8 cellular contexts compared by ENCODE assay signal in the genomic region with DNA sequence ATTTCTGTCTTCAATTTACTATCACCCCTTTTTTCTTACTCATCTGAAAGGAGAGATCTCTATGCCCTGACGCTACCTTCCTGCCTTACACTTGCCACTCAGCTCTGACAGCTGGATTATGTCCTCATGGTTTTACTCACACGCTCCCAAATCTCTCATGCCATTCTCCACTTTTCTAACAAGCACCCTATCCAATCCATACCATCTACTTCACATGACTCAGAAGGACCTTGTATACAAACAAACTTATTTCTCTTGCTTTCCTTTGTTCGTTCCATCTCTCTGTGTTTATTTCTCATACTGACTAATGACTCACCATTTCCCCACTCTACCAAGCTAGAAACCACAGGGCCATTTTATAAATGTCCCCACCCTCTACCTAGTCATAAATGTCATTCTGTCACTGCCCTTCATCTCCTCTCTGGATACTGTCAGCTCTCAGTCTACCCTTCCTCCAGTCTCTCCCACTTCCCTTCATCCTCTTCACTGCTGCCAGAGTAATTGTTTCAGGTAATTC.
DNase-seq lines count a peak whose midpoint lies in the region; ATAC-seq and TF ChIP-seq lines count a peak whose summit lies in the region.

No MANE protein-coding gene starts in this region.

- no peak for TF ChIP-seq POLR2A in heart left ventricle (IDR thresholded peaks at IDR 0.05)

- POLR2A ChIA-PET in CD8-positive, alpha-beta memory T cell (lab: Charles Lee): interaction anchor here (0.7 kb wide), 1 partner anchor 85 kb away, joined by 3 read pairs; no protein-coding TSS in a partner anchor
- POLR2A ChIA-PET in RWPE1 (lab: Yijun Ruan, JAX; ENCODE audit: low non-redundant PET): no interaction called here

- peaks cover 64% of the 10 kb centered on the region for H3K36me3 ChIP-seq in CD8-positive, alpha-beta memory T cell (ENCODE audit: insufficient read depth, low read length)
- peaks cover 0 to 97% (median 95%) of the 10 kb centered on the region in 9 donors for H3K36me3 ChIP-seq in heart left ventricle

- WGBS in heart left ventricle, 4 donors: 97 to 99% (median 98%) methylated on average over 3 of the region's 3 CpGs

- H3K4me1 Mint-ChIP-seq in CD8-positive, alpha-beta memory T cell: peaks cover 17 to 33% (median 32%) of the 10 kb centered on the region in 3 donors
- H3K4me1 Mint-ChIP-seq in endothelial cell (ENCODE audit: unreplicated experiment): no peaks in the 10 kb centered on the region

- TF ChIP-seq CTCF in endothelial cell (IDR thresholded peaks at IDR 0.05; ENCODE audit: unreplicated experiment): no peak
- TF ChIP-seq CTCF in RWPE1 (conservative IDR thresholded peaks at IDR 0.05; ENCODE audit: low read depth): no peak
- TF ChIP-seq CTCF in heart left ventricle (IDR thresholded peaks at IDR 0.05): no peak

- peak overlapping the region; percentile 1 to 80 (median 17) for H3K4me3 Mint-ChIP-seq in CD8-positive, alpha-beta memory T cell
- peak overlapping the region; percentile 5 for H3K4me3 Mint-ChIP-seq in endothelial cell (ENCODE audit: unreplicated experiment)

- H3K27ac Mint-ChIP-seq in CD8-positive, alpha-beta memory T cell: peak overlapping the region; percentile 34 to 92 (median 76)
- no peak overlapping the region for H3K27ac Mint-ChIP-seq in endothelial cell (ENCODE audit: unreplicated experiment)

- intact Hi-C loops in heart left ventricle (cut with DNase I): no loop called here

- H3K9me3 Mint-ChIP-seq in CD8-positive, alpha-beta memory T cell: no peaks in the 10 kb centered on the region
- H3K9me3 Mint-ChIP-seq in endothelial cell (ENCODE audit: unreplicated experiment): no peaks in the 10 kb centered on the region

- H3K27me3 ChIP-seq in CD8-positive, alpha-beta memory T cell (ENCODE audit: insufficient read depth, low read length, poor library complexity, severe bottlenecking): no peaks in the 10 kb centered on the region
- no peaks in the 10 kb centered on the region for H3K27me3 ChIP-seq in heart left ventricle

- ATAC-seq in GM19452 (IDR thresholded peaks at IDR 0.05; ENCODE audit: unreplicated experiment): peak; percentile 76
- peak; percentile 59 for ATAC-seq in HG03565 (IDR thresholded peaks at IDR 0.05; ENCODE audit: unreplicated experiment)
- ATAC-seq in heart left ventricle: no peak

- CTCF ChIA-PET in CD8-positive, alpha-beta memory T cell (lab: Charles Lee): no interaction called here
- CTCF ChIA-PET in RWPE1 (lab: Yijun Ruan, JAX): interaction anchor here (0.7 to 1.0 kb wide), 2 partner anchors 60 to 795 kb away, joined by 3 read pairs; no protein-coding TSS in a partner anchor

- H3K9me3 ChIP-seq in CD8-positive, alpha-beta memory T cell (ENCODE audit: low read length): no peaks in the 10 kb centered on the region
- no peaks in the 10 kb centered on the region for H3K9me3 ChIP-seq in heart left ventricle

- no peak overlapping the region for H3K4me3 ChIP-seq in CD8-positive, alpha-beta memory T cell (ENCODE audit: low read length)
- no peak overlapping the region for H3K4me3 ChIP-seq in heart left ventricle

- no peaks in the 10 kb centered on the region for H3K27me3 Mint-ChIP-seq in CD8-positive, alpha-beta memory T cell
- H3K27me3 Mint-ChIP-seq in endothelial cell (ENCODE audit: unreplicated experiment): peaks cover 1% of the 10 kb centered on the region

- peaks cover 6% of the 10 kb centered on the region for H3K4me1 ChIP-seq in CD8-positive, alpha-beta memory T cell (ENCODE audit: insufficient read depth, low read length)
- peaks cover 0 to 18% (median 0%) of the 10 kb centered on the region in 12 donors for H3K4me1 ChIP-seq in heart left ventricle

- peak in 1 of 5 donors; percentile 23 for DNase-seq in CD8-positive, alpha-beta memory T cell
- DNase-seq in endothelial cell (ENCODE audit: low spot score): no peak
- no peak for DNase-seq in RWPE1 (ENCODE audit: low spot score)
- DNase-seq in hypothalamus (lab: John Stamatoyannopoulos, UW): no peak
- DNase-seq in ecto neural progenitor cell (ENCODE audit: low spot score): no peak
- no peak for DNase-seq in heart left ventricle

- peaks cover 10 to 89% (median 44%) of the 10 kb centered on the region in 3 donors for H3K36me3 Mint-ChIP-seq in CD8-positive, alpha-beta memory T cell
- H3K36me3 Mint-ChIP-seq in endothelial cell (ENCODE audit: low read depth, unreplicated experiment): peaks cover 28% of the 10 kb centered on the region

- no peak overlapping the region for H3K27ac ChIP-seq in CD8-positive, alpha-beta memory T cell (ENCODE audit: low read depth, low read length)
- H3K27ac ChIP-seq in RWPE1: no peak overlapping the region
- peak overlapping the region in 1 of 12 donors; percentile 25 for H3K27ac ChIP-seq in heart left ventricle

Comparison
In these comparisons a context has a peak if more than half of its experiments do, and no peak if none do; other contexts are left out.
1. ATAC-seq: peak in GM19452 (single experiment) and HG03565 (single experiment); none in heart left ventricle (0 of 4).